ENCODE assay signal across 34 cellular contexts in genomic region chr4:14919785-14920184, GRCh38.
"Had no signal": no experiment of that assay in that cellular context is flagged by ENCODE, and none has a peak within 500 bp of the region (broad histone marks: within the 10 kb centered on the region; RNA-seq: fewer than 3 reads in every experiment).

No MANE protein-coding gene starts in this region.

- H3K27me3 Mint-ChIP-seq: activated CD4-positive, alpha-beta memory T cell treated with anti-CD3 and anti-CD28 coated beads, Interleukin-2, amount 10 ng/mL, durations not matched to agents 7 days and 5 days; brain had no signal

- H3K27ac Mint-ChIP-seq: activated B cell treated with CpG ODN at 0.5 μM for 24 hours; activated CD4-positive, alpha-beta memory T cell treated with anti-CD3 and anti-CD28 coated beads, Interleukin-2, amount 10 ng/mL, durations not matched to agents 7 days and 5 days; activated CD4-positive, alpha-beta T cell treated with anti-CD3 and anti-CD28 coated beads, Interleukin-2, amount 10 ng/mL, durations not matched to agents 7 days and 5 days; activated naive CD4-positive, alpha-beta T cell treated with anti-CD3 and anti-CD28 coated beads for 36 hours; activated naive CD4-positive, alpha-beta T cell treated with anti-CD3 and anti-CD28 coated beads, Interleukin-2, amount 50 U/mL, for 24 hours; activated naive CD8-positive, alpha-beta T cell treated with anti-CD3 and anti-CD28 coated beads for 36 hours; activated naive CD8-positive, alpha-beta T cell treated with anti-CD3 and anti-CD28 coated beads, Interleukin-2, amount 50 U/mL, for 24 hours; activated T-helper 1 cell treated with anti-CD3 and anti-CD28 coated beads, Interleukin-12 subunit alpha, Interleukin-12 subunit beta, Interleukin-2, Interleukin-4 antibody, amounts not matched to agents 30 ng/mL and 10 ng/mL and 1 ng/mL, durations not matched to agents 14 hours and 24 hours and 36 hours; activated T-helper 2 cell treated with anti-CD3 and anti-CD28 coated beads, Interferon-gamma antibody, Interleukin-2, Interleukin-4, amounts not matched to agents 10 μg/mL and 5 μg/mL and 100 μg/mL, durations not matched to agents 14 hours and 24 hours and 36 hours; brain; T-helper 17 cell; T-helper 2 cell treated with Interferon-gamma antibody and Interleukin-4, amounts not matched to agents 5 μg/mL and 100 μg/mL, for 36 hours had no signal

- H3K4me3 ChIP-seq: adrenal gland, ascending aorta, breast epithelium, cardiac muscle cell, colonic mucosa, esophagus squamous epithelium, gastroesophageal sphincter had no signal

- DNase-seq: activated B cell treated with CpG ODN at 0.5 μM for 24 hours; activated CD4-positive, alpha-beta memory T cell treated with anti-CD3 and anti-CD28 coated beads, Interleukin-2, amount 10 ng/mL, durations not matched to agents 7 days and 5 days; activated CD4-positive, alpha-beta T cell treated with anti-CD3 and anti-CD28 coated beads, Interleukin-2, amount 10 ng/mL, durations not matched to agents 7 days and 5 days; activated CD4-positive, alpha-beta T cell treated with anti-CD3 and anti-CD28 coated beads, Interleukin-2, amount 50 U/mL, for 4 hours; activated CD8-positive, alpha-beta memory T cell treated with anti-CD3 and anti-CD28 coated beads, Interleukin-2, amount 50 U/mL, for 48 hours; activated effector memory CD4-positive, alpha-beta T cell treated with anti-CD3 and anti-CD28 coated beads, Interleukin-2, amount 50 U/mL, for 16 hours; activated naive CD4-positive, alpha-beta T cell treated with anti-CD3 and anti-CD28 coated beads for 36 hours; activated naive CD8-positive, alpha-beta T cell treated with anti-CD3 and anti-CD28 coated beads for 36 hours; activated naive CD8-positive, alpha-beta T cell treated with anti-CD3 and anti-CD28 coated beads, Interleukin-2, amount 50 U/mL, for 24 hours; activated T-cell treated with anti-CD3 and anti-CD28 coated beads for 4 hours; activated T-cell treated with anti-CD3 and anti-CD28 coated beads, Interleukin-2, amount 50 U/mL, for 4 hours; adrenal gland; central memory CD4-positive, alpha-beta T cell; cerebellar nuclear complex; colonic mucosa; effector CD8-positive, alpha-beta T cell; esophagus squamous epithelium; foreskin melanocyte; head of caudate nucleus; T-helper 1 cell; T-helper 17 cell; T1000 had no signal

- ATAC-seq: activated CD4-positive, CD25-positive, alpha-beta regulatory T cell treated with anti-CD3 and anti-CD28 coated beads, Interleukin-2, amount 50 U/mL, for 24 hours; activated naive CD8-positive, alpha-beta T cell treated with anti-CD3 and anti-CD28 coated beads, Interleukin-2, amount 50 U/mL, for 24 hours; gastroesophageal sphincter; T-helper 17 cell had no signal

- H3K4me1 Mint-ChIP-seq: activated B cell treated with CpG ODN at 0.5 μM for 24 hours; activated CD4-positive, alpha-beta memory T cell treated with anti-CD3 and anti-CD28 coated beads, Interleukin-2, amount 10 ng/mL, durations not matched to agents 7 days and 5 days; activated CD4-positive, alpha-beta T cell treated with anti-CD3 and anti-CD28 coated beads, Interleukin-2, amount 10 ng/mL, durations not matched to agents 7 days and 5 days; activated naive CD4-positive, alpha-beta T cell treated with anti-CD3 and anti-CD28 coated beads, Interleukin-2, amount 50 U/mL, for 24 hours; activated naive CD8-positive, alpha-beta T cell treated with anti-CD3 and anti-CD28 coated beads for 36 hours; activated naive CD8-positive, alpha-beta T cell treated with anti-CD3 and anti-CD28 coated beads, Interleukin-2, amount 50 U/mL, for 24 hours had no signal

- H3K36me3 Mint-ChIP-seq: activated naive CD4-positive, alpha-beta T cell treated with anti-CD3 and anti-CD28 coated beads, Interleukin-2, amount 50 U/mL, for 24 hours; activated naive CD8-positive, alpha-beta T cell treated with anti-CD3 and anti-CD28 coated beads for 36 hours; brain had no signal

- H3K4me1 ChIP-seq: adrenal gland, ascending aorta, breast epithelium, colonic mucosa had no signal

- H3K9me3 ChIP-seq: adrenal gland, ascending aorta, breast epithelium, colonic mucosa, esophagus squamous epithelium, gastroesophageal sphincter had no signal

- H3K27me3 ChIP-seq: adrenal gland, ascending aorta, breast epithelium, cardiac muscle cell, colonic mucosa, esophagus squamous epithelium, gastroesophageal sphincter had no signal

- H3K36me3 ChIP-seq: adrenal gland, ascending aorta, breast epithelium, cardiac muscle cell, colonic mucosa, esophagus squamous epithelium, gastroesophageal sphincter, WERI-Rb-1 had no signal

- H3K27ac ChIP-seq: adrenal gland, ascending aorta, breast epithelium, cardiac muscle cell, colonic mucosa, epithelial cell of prostate, esophagus squamous epithelium, gastroesophageal sphincter, WERI-Rb-1 had no signal

- H3K9me3 Mint-ChIP-seq: activated B cell treated with CpG ODN at 0.5 μM for 24 hours; activated CD4-positive, alpha-beta memory T cell treated with anti-CD3 and anti-CD28 coated beads, Interleukin-2, amount 10 ng/mL, durations not matched to agents 7 days and 5 days; activated CD4-positive, alpha-beta T cell treated with anti-CD3 and anti-CD28 coated beads, Interleukin-2, amount 10 ng/mL, durations not matched to agents 7 days and 5 days; activated naive CD4-positive, alpha-beta T cell treated with anti-CD3 and anti-CD28 coated beads for 36 hours; activated naive CD4-positive, alpha-beta T cell treated with anti-CD3 and anti-CD28 coated beads, Interleukin-2, amount 50 U/mL, for 24 hours; activated naive CD8-positive, alpha-beta T cell treated with anti-CD3 and anti-CD28 coated beads for 36 hours; activated naive CD8-positive, alpha-beta T cell treated with anti-CD3 and anti-CD28 coated beads, Interleukin-2, amount 50 U/mL, for 24 hours; activated T-cell treated with anti-CD3 and anti-CD28 coated beads, Interleukin-2, amount 50 U/mL, for 4 hours; activated T-helper 1 cell treated with anti-CD3 and anti-CD28 coated beads, Interleukin-12 subunit alpha, Interleukin-12 subunit beta, Interleukin-2, Interleukin-4 antibody, amounts not matched to agents 30 ng/mL and 10 ng/mL and 1 ng/mL, durations not matched to agents 14 hours and 24 hours and 36 hours; activated T-helper 2 cell treated with anti-CD3 and anti-CD28 coated beads, Interferon-gamma antibody, Interleukin-2, Interleukin-4, amounts not matched to agents 10 μg/mL and 5 μg/mL and 100 μg/mL, durations not matched to agents 14 hours and 24 hours and 36 hours; T-helper 2 cell treated with Interferon-gamma antibody and Interleukin-4, amounts not matched to agents 5 μg/mL and 100 μg/mL, for 36 hours had no signal

- H3K4me3 Mint-ChIP-seq: activated B cell treated with CpG ODN at 0.5 μM for 24 hours; activated CD4-positive, alpha-beta memory T cell treated with anti-CD3 and anti-CD28 coated beads, Interleukin-2, amount 10 ng/mL, durations not matched to agents 7 days and 5 days; activated CD4-positive, alpha-beta T cell treated with anti-CD3 and anti-CD28 coated beads, Interleukin-2, amount 10 ng/mL, durations not matched to agents 7 days and 5 days; activated naive CD4-positive, alpha-beta T cell treated with anti-CD3 and anti-CD28 coated beads for 36 hours; activated naive CD4-positive, alpha-beta T cell treated with anti-CD3 and anti-CD28 coated beads, Interleukin-2, amount 50 U/mL, for 24 hours; activated naive CD8-positive, alpha-beta T cell treated with anti-CD3 and anti-CD28 coated beads for 36 hours; activated naive CD8-positive, alpha-beta T cell treated with anti-CD3 and anti-CD28 coated beads, Interleukin-2, amount 50 U/mL, for 24 hours; activated T-cell treated with anti-CD3 and anti-CD28 coated beads, Interleukin-2, amount 50 U/mL, for 4 hours; activated T-helper 1 cell treated with anti-CD3 and anti-CD28 coated beads, Interleukin-12 subunit alpha, Interleukin-12 subunit beta, Interleukin-2, Interleukin-4 antibody, amounts not matched to agents 30 ng/mL and 10 ng/mL and 1 ng/mL, durations not matched to agents 14 hours and 24 hours and 36 hours; brain; T-helper 17 cell; T-helper 2 cell treated with Interferon-gamma antibody and Interleukin-4, amounts not matched to agents 5 μg/mL and 100 μg/mL, for 36 hours had no signal
